8 cellular contexts compared by ENCODE assay signal in genomic region chr19:44582581-44583265, GRCh38. TPM values are rescaled to one million over a fixed set of nuclear protein-coding genes. Genes with fewer than 3 reads are reported as not detected.
DNase-seq lines count a peak whose midpoint lies in the region; ATAC-seq and TF ChIP-seq lines count a peak whose summit lies in the region.

No MANE protein-coding gene starts in this region.

- no peaks in the 10 kb centered on the region for H3K79me2 ChIP-seq in osteoblast (ENCODE audit: insufficient read depth, low read length)

- no peaks in the 10 kb centered on the region for H3K27me3 Mint-ChIP-seq in activated T-helper 1 cell treated with anti-CD3 and anti-CD28 coated beads, Interleukin-12 subunit alpha, Interleukin-12 subunit beta, Interleukin-2, Interleukin-4 antibody, amounts not matched to agents 30 ng/mL and 10 ng/mL and 1 ng/mL, durations not matched to agents 14 hours and 24 hours and 36 hours (ENCODE audit: insufficient read depth)
- H3K27me3 Mint-ChIP-seq in stimulated activated memory B cell treated with anti-CD40 and anti-IgM and Interleukin-4, amounts not matched to agents 10 μg/mL and 1 μg/mL and 100 μg/mL, for 72 hours, result peaks cover 42% of the 10 kb centered on the region

- H3K4me3 Mint-ChIP-seq in activated T-helper 1 cell treated with anti-CD3 and anti-CD28 coated beads, Interleukin-12 subunit alpha, Interleukin-12 subunit beta, Interleukin-2, Interleukin-4 antibody, amounts not matched to agents 30 ng/mL and 10 ng/mL and 1 ng/mL, durations not matched to agents 14 hours and 24 hours and 36 hours, result no peak overlapping the region
- no peak overlapping the region for H3K4me3 Mint-ChIP-seq in stimulated activated memory B cell treated with anti-CD40 and anti-IgM and Interleukin-4, amounts not matched to agents 10 μg/mL and 1 μg/mL and 100 μg/mL, for 72 hours

- DNase-seq in GM03348 (ENCODE audit: low spot score) (peak; percentile 25), Kasumi-1 (lab: John Stamatoyannopoulos, UW) (peak; percentile 22 to 27), cerebellar cortex (ENCODE audit: low spot score) (peak; percentile 14), osteoblast (ENCODE audit: insufficient read length, low spot score, missing footprints) (no peak), ovary (no peak)
- DNase-seq in activated T-helper 1 cell treated with anti-CD3 and anti-CD28 coated beads, Interleukin-12 subunit alpha, Interleukin-12 subunit beta, Interleukin-2, Interleukin-4 antibody, amounts not matched to agents 30 ng/mL and 10 ng/mL and 1 ng/mL, durations not matched to agents 14 hours and 24 hours and 36 hours (ENCODE audit: low spot score), result no peak
- no peak for DNase-seq in effector CD4-positive, alpha-beta T cell

- H3K9me3 ChIP-seq in osteoblast (ENCODE audit: low read depth, low read length) (no peaks in the 10 kb centered on the region), ovary (no peaks in the 10 kb centered on the region)

- no peak for TF ChIP-seq EP300 in ovary (IDR thresholded peaks at IDR 0.05)

- TF ChIP-seq CTCF in osteoblast (IDR thresholded peaks at IDR 0.05; ENCODE audit: extremely low read depth, low read depth, low read length) (peak; percentile 76), ovary (IDR thresholded peaks at IDR 0.05) (peak in 1 of 3 donors; percentile 11)

- H3K27ac ChIP-seq in osteoblast (ENCODE audit: low read depth, low read length), result no peak overlapping the region
- H3K27ac ChIP-seq in ovary, result no peak overlapping the region

- peak overlapping the region; percentile 37 for H2AFZ ChIP-seq in osteoblast (ENCODE audit: low read length)

- peaks cover 15% of the 10 kb centered on the region for H3K9me3 Mint-ChIP-seq in activated T-helper 1 cell treated with anti-CD3 and anti-CD28 coated beads, Interleukin-12 subunit alpha, Interleukin-12 subunit beta, Interleukin-2, Interleukin-4 antibody, amounts not matched to agents 30 ng/mL and 10 ng/mL and 1 ng/mL, durations not matched to agents 14 hours and 24 hours and 36 hours
- H3K9me3 Mint-ChIP-seq in stimulated activated memory B cell treated with anti-CD40 and anti-IgM and Interleukin-4, amounts not matched to agents 10 μg/mL and 1 μg/mL and 100 μg/mL, for 72 hours, result peaks cover 22% of the 10 kb centered on the region

- H3K4me1 ChIP-seq in osteoblast (ENCODE audit: insufficient read depth, low read length), result peaks cover 24% of the 10 kb centered on the region
- no peaks in the 10 kb centered on the region for H3K4me1 ChIP-seq in ovary (ENCODE audit: insufficient read depth)

- WGBS in ovary, 3 donors, result 22 to 25% (median 24%) methylated on average over 10 of the region's 10 CpGs

- ATAC-seq in stimulated activated memory B cell treated with anti-CD40 and anti-IgM and Interleukin-4, amounts not matched to agents 10 μg/mL and 1 μg/mL and 100 μg/mL, for 72 hours, result no peak

- H3K4me3 ChIP-seq in osteoblast (ENCODE audit: insufficient read depth, low read length), result no peak overlapping the region
- no peak overlapping the region for H3K4me3 ChIP-seq in ovary

- intact Hi-C loops in activated T-helper 1 cell treated with anti-CD3 and anti-CD28 coated beads, Interleukin-12 subunit alpha, Interleukin-12 subunit beta, Interleukin-2, Interleukin-4 antibody, amounts not matched to agents 30 ng/mL and 10 ng/mL and 1 ng/mL, durations not matched to agents 14 hours and 24 hours and 36 hours (cut with micrococcal nuclease), result no loop called here
- intact Hi-C loops in ovary (cut with DNase I), result no loop called here

- no peak overlapping the region for H3K4me2 ChIP-seq in osteoblast (ENCODE audit: insufficient read depth, low read length)

- no peak overlapping the region for H3K27ac Mint-ChIP-seq in activated T-helper 1 cell treated with anti-CD3 and anti-CD28 coated beads, Interleukin-12 subunit alpha, Interleukin-12 subunit beta, Interleukin-2, Interleukin-4 antibody, amounts not matched to agents 30 ng/mL and 10 ng/mL and 1 ng/mL, durations not matched to agents 14 hours and 24 hours and 36 hours
- no peak overlapping the region for H3K27ac Mint-ChIP-seq in stimulated activated memory B cell treated with anti-CD40 and anti-IgM and Interleukin-4, amounts not matched to agents 10 μg/mL and 1 μg/mL and 100 μg/mL, for 72 hours

- H3K36me3 ChIP-seq in osteoblast (ENCODE audit: insufficient read depth, low read length) (no peaks in the 10 kb centered on the region), ovary (no peaks in the 10 kb centered on the region)

- no peaks in the 10 kb centered on the region for H3K4me1 Mint-ChIP-seq in activated T-helper 1 cell treated with anti-CD3 and anti-CD28 coated beads, Interleukin-12 subunit alpha, Interleukin-12 subunit beta, Interleukin-2, Interleukin-4 antibody, amounts not matched to agents 30 ng/mL and 10 ng/mL and 1 ng/mL, durations not matched to agents 14 hours and 24 hours and 36 hours (ENCODE audit: low read depth)
- H3K4me1 Mint-ChIP-seq in stimulated activated memory B cell treated with anti-CD40 and anti-IgM and Interleukin-4, amounts not matched to agents 10 μg/mL and 1 μg/mL and 100 μg/mL, for 72 hours, result no peaks in the 10 kb centered on the region

- H4K20me1 ChIP-seq in osteoblast (ENCODE audit: insufficient read depth, low read length), result no peaks in the 10 kb centered on the region

- H3K27me3 ChIP-seq in osteoblast (ENCODE audit: insufficient read depth, low read length) (no peaks in the 10 kb centered on the region), ovary (no peaks in the 10 kb centered on the region)

- no peaks in the 10 kb centered on the region for H3K36me3 Mint-ChIP-seq in activated T-helper 1 cell treated with anti-CD3 and anti-CD28 coated beads, Interleukin-12 subunit alpha, Interleukin-12 subunit beta, Interleukin-2, Interleukin-4 antibody, amounts not matched to agents 30 ng/mL and 10 ng/mL and 1 ng/mL, durations not matched to agents 14 hours and 24 hours and 36 hours (ENCODE audit: low read depth)
- H3K36me3 Mint-ChIP-seq in stimulated activated memory B cell treated with anti-CD40 and anti-IgM and Interleukin-4, amounts not matched to agents 10 μg/mL and 1 μg/mL and 100 μg/mL, for 72 hours, result no peaks in the 10 kb centered on the region

- TF ChIP-seq POLR2A in ovary (IDR thresholded peaks at IDR 0.05), result no peak

RNA-seq across cellular contexts. Expression of gene IGSF23, which starts 30.6 kb away (rescaled TPM):
- total RNA-seq in osteoblast (not detected in 2 replicates), ovary (under 1 TPM in 1 of 7 donors, not detected in 6; 0.57 TPM)
- not detected in 2 replicates for total RNA-seq in activated T-helper 1 cell treated with anti-CD3 and anti-CD28 coated beads, Interleukin-12 subunit alpha, Interleukin-12 subunit beta, Interleukin-2, Interleukin-4 antibody, amounts not matched to agents 30 ng/mL and 10 ng/mL and 1 ng/mL, durations not matched to agents 14 hours and 24 hours and 36 hours
- not detected for polyA plus RNA-seq in ovary

RNA-seq across cellular contexts. Expression of gene CEACAM20, which starts 53.2 kb away (rescaled TPM):
- total RNA-seq in osteoblast, result not detected in 2 replicates
- not detected in 2 replicates for total RNA-seq in activated T-helper 1 cell treated with anti-CD3 and anti-CD28 coated beads, Interleukin-12 subunit alpha, Interleukin-12 subunit beta, Interleukin-2, Interleukin-4 antibody, amounts not matched to agents 30 ng/mL and 10 ng/mL and 1 ng/mL, durations not matched to agents 14 hours and 24 hours and 36 hours
- under 1 TPM in 1 of 7 donors, not detected in 6; 0.60 TPM for total RNA-seq in ovary
- polyA plus RNA-seq in ovary, result not detected

Comparison
In these comparisons a context has a peak if more than half of its experiments do, and no peak if none do; other contexts are left out.
1. DNase-seq: peak in GM03348 (single experiment), Kasumi-1 (2 of 2) and cerebellar cortex (single experiment); none in osteoblast (single experiment), activated T-helper 1 cell treated with anti-CD3 and anti-CD28 coated beads, Interleukin-12 subunit alpha, Interleukin-12 subunit beta, Interleukin-2, Interleukin-4 antibody, amounts not matched to agents 30 ng/mL and 10 ng/mL and 1 ng/mL, durations not matched to agents 14 hours and 24 hours and 36 hours (single experiment), effector CD4-positive, alpha-beta T cell (single experiment) and ovary (0 of 5).